ENCODE assay signal across 4 cellular contexts in genomic region chr19:40129425-40129824, GRCh38.
A peak's percentile ranks its signal among the peaks of the same experiment; 100 is the strongest.
TF ChIP-seq lines count a peak whose summit lies in the region.

No MANE protein-coding gene starts in this region.

TF ChIP-seq in HepG2, 621 proteins besides CTCF, POLR2A, EP300 and RAD21:
- TF ChIP-seq MAFK (conservative IDR thresholded peaks at IDR 0.05 in 1 of 2, IDR thresholded peaks at IDR 0.05 in 1 of 2; ENCODE audit: low read length in 2 of 2) = peak; percentile 53 to 70; a peak in 3 of 4 replicates
- peak; percentile 50; the same call in 1 of the 2 replicates for TF ChIP-seq MAFF (IDR thresholded peaks at IDR 0.05; ENCODE audit: low read depth, low read length)
- TF ChIP-seq ZNF496 (CRISPR knock-in tag; IDR thresholded peaks at IDR 0.05; ENCODE audit: insufficient replicate concordance) = no peak
TF ChIP-seq in HepG2: peak in this region for 2.

TF ChIP-seq in A549, 52 proteins besides CTCF, POLR2A, EP300 and RAD21:
- no peak for TF ChIP-seq RNF2 (IDR thresholded peaks at IDR 0.05; ENCODE audit: borderline replicate concordance, low read depth)
- no peak for TF ChIP-seq RCOR1 (IDR thresholded peaks at IDR 0.05; ENCODE audit: low read depth, low read length)
- peak; percentile 89 for TF ChIP-seq MAFK (IDR thresholded peaks at IDR 0.05; ENCODE audit: partially characterized antibody)
TF ChIP-seq in A549: peak in this region for 1.

TF ChIP-seq in GM12878, 131 proteins besides CTCF, POLR2A, EP300 and RAD21:
- TF ChIP-seq SMARCA5 (IDR thresholded peaks at IDR 0.05) (no peak), MEF2A (IDR thresholded peaks at IDR 0.05; ENCODE audit: insufficient read depth, low read depth, low read length) (no peak), ZNF217 (IDR thresholded peaks at IDR 0.05) (no peak), GABPA (IDR thresholded peaks at IDR 0.05; ENCODE audit: low read depth) (no peak), IRF3 (IDR thresholded peaks at IDR 0.05) (no peak), FOXM1 (IDR thresholded peaks at IDR 0.05; ENCODE audit: low read depth, low read length) (no peak), E2F8 (IDR thresholded peaks at IDR 0.05; ENCODE audit: low read depth, partially characterized antibody) (no peak)

TF ChIP-seq in K562, 482 proteins besides CTCF, POLR2A, EP300 and RAD21:
- TF ChIP-seq MAFF (IDR thresholded peaks at IDR 0.05; ENCODE audit: low read length) (0 out of 2 replicates have a peak, but pooled peaks have one; percentile 14), MAFG (tag; conservative IDR thresholded peaks at IDR 0.05) (0 out of 2 replicates have a peak, but pooled peaks have one; percentile 26), C11orf30 (IDR thresholded peaks at IDR 0.05; ENCODE audit: low read depth) (peak; percentile 30; the same call in 1 of the 2 replicates), ZNF316 (IDR thresholded peaks at IDR 0.05) (peak; percentile 67), ZFP1 (CRISPR knock-in tag; IDR thresholded peaks at IDR 0.05) (no peak), ADNP (tag; IDR thresholded peaks at IDR 0.05) (no peak)
